8 cellular contexts compared by ENCODE assay signal in genomic region chr1:201361652-201362504, GRCh38. TPM values are rescaled to one million over a fixed set of nuclear protein-coding genes. Genes with fewer than 3 reads are reported as not detected.
A peak's percentile ranks its signal among the peaks of the same experiment; 100 is the strongest.
DNase-seq lines count a peak whose midpoint lies in the region; ATAC-seq and TF ChIP-seq lines count a peak whose summit lies in the region.

No MANE protein-coding gene starts in this region.

- H3K36me3 ChIP-seq in left ventricle myocardium inferior, result peaks cover 76% of the 10 kb centered on the region

- peak overlapping the region; percentile 60 for H3K27ac ChIP-seq in left ventricle myocardium inferior (replicated peaks)

- H3K27me3 ChIP-seq in left ventricle myocardium inferior (ENCODE audit: low read depth), result no peaks in the 10 kb centered on the region

- H3K27ac Mint-ChIP-seq in activated naive CD8-positive, alpha-beta T cell treated with anti-CD3 and anti-CD28 coated beads, Interleukin-2, amount 10 ng/mL, durations not matched to agents 7 days and 5 days, result no peak overlapping the region

- H3K27me3 Mint-ChIP-seq in activated naive CD8-positive, alpha-beta T cell treated with anti-CD3 and anti-CD28 coated beads, Interleukin-2, amount 10 ng/mL, durations not matched to agents 7 days and 5 days, result peaks cover 2% of the 10 kb centered on the region

- H3K4me3 ChIP-seq in left ventricle myocardium inferior, result no peak overlapping the region

- H3K36me3 Mint-ChIP-seq in activated naive CD8-positive, alpha-beta T cell treated with anti-CD3 and anti-CD28 coated beads, Interleukin-2, amount 10 ng/mL, durations not matched to agents 7 days and 5 days, result no peaks in the 10 kb centered on the region

- H3K9me3 ChIP-seq in left ventricle myocardium inferior (replicated peaks), result no peaks in the 10 kb centered on the region

- peaks cover 30% of the 10 kb centered on the region for H3K4me1 ChIP-seq in left ventricle myocardium inferior

- peak; percentile 94 for DNase-seq in 8988T
- peak; percentile 65 for DNase-seq in ELR (ENCODE audit: low read depth)
- peak; percentile 25 for DNase-seq in NCI-H1105 treated with DMSO at 0.1 percent for 48 hours (lab: John Stamatoyannopoulos, UW)
- peak; percentile 41 for DNase-seq in activated naive CD8-positive, alpha-beta T cell treated with anti-CD3 and anti-CD28 coated beads, Interleukin-2, amount 10 ng/mL, durations not matched to agents 7 days and 5 days
- peak; percentile 19 for DNase-seq in left ventricle myocardium inferior
- DNase-seq in stimulated activated CD4-positive, alpha-beta T cell treated with anti-CD3 and anti-CD28 coated beads, Interleukin-2, amount 100 ng/mL, for 24 hours, result peak; percentile 26 to 46
- DNase-seq in KG1 (lab: John Stamatoyannopoulos, UW), result no peak

- H3K9me3 Mint-ChIP-seq in activated naive CD8-positive, alpha-beta T cell treated with anti-CD3 and anti-CD28 coated beads, Interleukin-2, amount 10 ng/mL, durations not matched to agents 7 days and 5 days, result no peaks in the 10 kb centered on the region

- POLR2A ChIA-PET in activated naive CD8-positive, alpha-beta T cell treated with anti-CD3 and anti-CD28 coated beads, Interleukin-2, amount 10 ng/mL, durations not matched to agents 7 days and 5 days (lab: Charles Lee), result no interaction called here

- intact Hi-C loops in left ventricle myocardium inferior (cut with micrococcal nuclease), result loop anchor here (5.0 kb wide), 1 partner anchor 105 kb away; no protein-coding TSS in a partner anchor

- peak; percentile 35 for ATAC-seq in activated naive CD8-positive, alpha-beta T cell treated with anti-CD3 and anti-CD28 coated beads, Interleukin-2, amount 10 ng/mL, durations not matched to agents 7 days and 5 days (ENCODE audit: low read depth)
- ATAC-seq in GM18868 (IDR thresholded peaks at IDR 0.05; ENCODE audit: unreplicated experiment), result no peak

- H3K4me3 Mint-ChIP-seq in activated naive CD8-positive, alpha-beta T cell treated with anti-CD3 and anti-CD28 coated beads, Interleukin-2, amount 10 ng/mL, durations not matched to agents 7 days and 5 days, result no peak overlapping the region

- H3K4me1 Mint-ChIP-seq in activated naive CD8-positive, alpha-beta T cell treated with anti-CD3 and anti-CD28 coated beads, Interleukin-2, amount 10 ng/mL, durations not matched to agents 7 days and 5 days, result no peaks in the 10 kb centered on the region

- peak; percentile 78 for TF ChIP-seq CTCF in left ventricle myocardium inferior (IDR thresholded peaks at IDR 0.05; ENCODE audit: borderline replicate concordance)

RNA-seq across cellular contexts. Expression of gene TNNT2, which starts 15.6 kb away (rescaled TPM):
- not detected for total RNA-seq in activated naive CD8-positive, alpha-beta T cell treated with anti-CD3 and anti-CD28 coated beads, Interleukin-2, amount 10 ng/mL, durations not matched to agents 7 days and 5 days
- total RNA-seq in left ventricle myocardium inferior, result 8,708 TPM

RNA-seq across cellular contexts. Expression of gene LAD1, which starts 37.2 kb away (rescaled TPM):
- not detected for total RNA-seq in activated naive CD8-positive, alpha-beta T cell treated with anti-CD3 and anti-CD28 coated beads, Interleukin-2, amount 10 ng/mL, durations not matched to agents 7 days and 5 days
- total RNA-seq in left ventricle myocardium inferior, result 2.0 TPM

RNA-seq across cellular contexts. Expression of gene TNNI1, which starts 59.7 kb away (rescaled TPM):
- total RNA-seq in activated naive CD8-positive, alpha-beta T cell treated with anti-CD3 and anti-CD28 coated beads, Interleukin-2, amount 10 ng/mL, durations not matched to agents 7 days and 5 days, result not detected
- 44.2 TPM for total RNA-seq in left ventricle myocardium inferior

Comparison
In these comparisons a context has a peak if more than half of its experiments do, and no peak if none do; other contexts are left out.
1. RNA of gene TNNT2, which starts 15.6 kb away (total RNA-seq): 8,708 TPM in left ventricle myocardium inferior (single experiment); not detected in activated naive CD8-positive, alpha-beta T cell treated with anti-CD3 and anti-CD28 coated beads, Interleukin-2, amount 10 ng/mL, durations not matched to agents 7 days and 5 days; every median in the first group is over 1,000 times any median in the second.
2. RNA of gene TNNI1, which starts 59.7 kb away (total RNA-seq): 44.2 TPM in left ventricle myocardium inferior (single experiment); not detected in activated naive CD8-positive, alpha-beta T cell treated with anti-CD3 and anti-CD28 coated beads, Interleukin-2, amount 10 ng/mL, durations not matched to agents 7 days and 5 days; every median in the first group is over 10 times any median in the second.